Comparison of ENCODE assay signal across 1 cellular context in the genomic region with DNA sequence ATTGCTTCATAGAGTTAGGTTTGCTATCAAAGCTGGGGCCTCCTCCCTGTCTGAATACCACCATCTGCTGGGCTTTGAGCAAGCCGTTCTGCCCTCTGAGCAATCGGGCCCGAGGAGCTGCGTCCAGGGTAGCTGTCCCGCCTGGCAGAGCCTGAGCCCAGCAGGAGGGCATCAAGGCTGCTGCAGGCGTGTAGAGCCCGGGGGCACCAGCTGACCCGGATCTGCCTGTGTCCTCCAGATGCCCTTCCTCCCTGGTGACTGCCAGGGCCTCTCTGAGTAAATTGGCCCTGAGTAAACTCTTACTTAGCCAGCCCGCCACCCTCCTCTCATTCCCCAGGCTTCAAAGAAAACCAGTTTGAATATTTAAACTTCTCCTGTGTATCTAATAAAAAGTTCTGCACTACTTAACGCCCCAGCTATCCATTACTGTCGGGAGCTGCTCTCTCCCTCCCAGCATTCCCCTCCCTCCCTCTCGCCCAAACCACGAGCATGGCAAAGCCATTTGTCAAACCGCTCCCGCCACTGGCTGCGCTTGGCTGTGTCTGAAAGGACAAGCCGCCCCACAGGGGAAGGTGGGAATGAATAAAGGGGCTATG.
A peak's percentile ranks its signal among the peaks of the same experiment; 100 is the strongest.
TF ChIP-seq lines count a peak whose summit lies in the region.

No MANE protein-coding gene starts in this region.

TF ChIP-seq in K562, 482 proteins besides CTCF, POLR2A, EP300 and RAD21:
- TF ChIP-seq, protein P1, sequence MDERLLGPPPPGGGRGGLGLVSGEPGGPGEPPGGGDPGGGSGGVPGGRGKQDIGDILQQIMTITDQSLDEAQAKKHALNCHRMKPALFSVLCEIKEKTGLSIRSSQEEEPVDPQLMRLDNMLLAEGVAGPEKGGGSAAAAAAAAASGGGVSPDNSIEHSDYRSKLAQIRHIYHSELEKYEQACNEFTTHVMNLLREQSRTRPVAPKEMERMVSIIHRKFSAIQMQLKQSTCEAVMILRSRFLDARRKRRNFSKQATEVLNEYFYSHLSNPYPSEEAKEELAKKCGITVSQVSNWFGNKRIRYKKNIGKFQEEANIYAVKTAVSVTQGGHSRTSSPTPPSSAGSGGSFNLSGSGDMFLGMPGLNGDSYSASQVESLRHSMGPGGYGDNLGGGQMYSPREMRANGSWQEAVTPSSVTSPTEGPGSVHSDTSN (CRISPR knock-in tag; IDR thresholded peaks at IDR 0.05; ENCODE audit: low read depth) = no peak
- TF ChIP-seq, protein P1 (tag; conservative IDR thresholded peaks at IDR 0.05; ENCODE audit: low read depth) = 0 out of 2 replicates have a peak, but pooled peaks have one; percentile 36
- TF ChIP-seq, protein P2, sequence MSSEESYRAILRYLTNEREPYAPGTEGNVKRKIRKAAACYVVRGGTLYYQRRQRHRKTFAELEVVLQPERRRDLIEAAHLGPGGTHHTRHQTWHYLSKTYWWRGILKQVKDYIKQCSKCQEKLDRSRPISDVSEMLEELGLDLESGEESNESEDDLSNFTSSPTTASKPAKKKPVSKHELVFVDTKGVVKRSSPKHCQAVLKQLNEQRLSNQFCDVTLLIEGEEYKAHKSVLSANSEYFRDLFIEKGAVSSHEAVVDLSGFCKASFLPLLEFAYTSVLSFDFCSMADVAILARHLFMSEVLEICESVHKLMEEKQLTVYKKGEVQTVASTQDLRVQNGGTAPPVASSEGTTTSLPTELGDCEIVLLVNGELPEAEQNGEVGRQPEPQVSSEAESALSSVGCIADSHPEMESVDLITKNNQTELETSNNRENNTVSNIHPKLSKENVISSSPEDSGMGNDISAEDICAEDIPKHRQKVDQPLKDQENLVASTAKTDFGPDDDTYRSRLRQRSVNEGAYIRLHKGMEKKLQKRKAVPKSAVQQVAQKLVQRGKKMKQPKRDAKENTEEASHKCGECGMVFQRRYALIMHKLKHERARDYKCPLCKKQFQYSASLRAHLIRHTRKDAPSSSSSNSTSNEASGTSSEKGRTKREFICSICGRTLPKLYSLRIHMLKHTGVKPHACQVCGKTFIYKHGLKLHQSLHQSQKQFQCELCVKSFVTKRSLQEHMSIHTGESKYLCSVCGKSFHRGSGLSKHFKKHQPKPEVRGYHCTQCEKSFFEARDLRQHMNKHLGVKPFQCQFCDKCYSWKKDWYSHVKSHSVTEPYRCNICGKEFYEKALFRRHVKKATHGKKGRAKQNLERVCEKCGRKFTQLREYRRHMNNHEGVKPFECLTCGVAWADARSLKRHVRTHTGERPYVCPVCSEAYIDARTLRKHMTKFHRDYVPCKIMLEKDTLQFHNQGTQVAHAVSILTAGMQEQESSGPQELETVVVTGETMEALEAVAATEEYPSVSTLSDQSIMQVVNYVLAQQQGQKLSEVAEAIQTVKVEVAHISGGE (CRISPR knock-in tag; IDR thresholded peaks at IDR 0.05) = no peak
- TF ChIP-seq, protein P3, sequence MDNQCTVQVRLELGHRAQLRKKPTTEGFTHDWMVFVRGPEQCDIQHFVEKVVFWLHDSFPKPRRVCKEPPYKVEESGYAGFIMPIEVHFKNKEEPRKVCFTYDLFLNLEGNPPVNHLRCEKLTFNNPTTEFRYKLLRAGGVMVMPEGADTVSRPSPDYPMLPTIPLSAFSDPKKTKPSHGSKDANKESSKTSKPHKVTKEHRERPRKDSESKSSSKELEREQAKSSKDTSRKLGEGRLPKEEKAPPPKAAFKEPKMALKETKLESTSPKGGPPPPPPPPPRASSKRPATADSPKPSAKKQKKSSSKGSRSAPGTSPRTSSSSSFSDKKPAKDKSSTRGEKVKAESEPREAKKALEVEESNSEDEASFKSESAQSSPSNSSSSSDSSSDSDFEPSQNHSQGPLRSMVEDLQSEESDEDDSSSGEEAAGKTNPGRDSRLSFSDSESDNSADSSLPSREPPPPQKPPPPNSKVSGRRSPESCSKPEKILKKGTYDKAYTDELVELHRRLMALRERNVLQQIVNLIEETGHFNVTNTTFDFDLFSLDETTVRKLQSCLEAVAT (IDR thresholded peaks at IDR 0.05) = no peak
TF ChIP-seq in K562: peak in this region for 1.
